Comparison of ENCODE assay signal across 1 cellular context in genomic region chr17:2071024-2071385, GRCh38.
A peak's percentile ranks its signal among the peaks of the same experiment; 100 is the strongest.
TF ChIP-seq lines count a peak whose summit lies in the region.

No MANE protein-coding gene starts in this region.

TF ChIP-seq in GM12878, 131 proteins besides CTCF, POLR2A, EP300 and RAD21:
- TF ChIP-seq YY1 (IDR thresholded peaks at IDR 0.05; ENCODE audit: low read depth, low read length) (peak; percentile 63; the same call in 1 of the 2 replicates), YBX1 (IDR thresholded peaks at IDR 0.05) (no peak), EED (IDR thresholded peaks at IDR 0.05; ENCODE audit: low read depth) (no peak), HDGF (IDR thresholded peaks at IDR 0.05) (0 out of 2 replicates have a peak, but pooled peaks have one; percentile 34), EZH2 (IDR thresholded peaks at IDR 0.05; ENCODE audit: borderline replicate concordance, control insufficient read depth, low read depth, low read length) (no peak), CBFB (IDR thresholded peaks at IDR 0.05; ENCODE audit: low read depth) (no peak), MYC (IDR thresholded peaks at IDR 0.05; ENCODE audit: insufficient read depth, insufficient read length, insufficient replicate concordance, low read length, severe bottlenecking) (peak; percentile 40)
TF ChIP-seq in GM12878: peak in this region for 3.
